ENCODE assay signal across 26 cellular contexts in genomic region chr3:40940651-40941050, GRCh38.
"Had no signal": no experiment of that assay in that cellular context is flagged by ENCODE, and none has a peak within 500 bp of the region (broad histone marks: within the 10 kb centered on the region; RNA-seq: fewer than 3 reads in every experiment).

No MANE protein-coding gene starts in this region.

- H3K36me3 Mint-ChIP-seq: naive thymus-derived CD8-positive, alpha-beta T cell; stimulated activated naive B cell treated with anti-CD40 and anti-IgM and Interleukin-4, amounts not matched to agents 10 μg/mL and 1 μg/mL and 100 μg/mL, for 72 hours had no signal

- H3K27me3 ChIP-seq: heart left ventricle, pancreas, suprapubic skin, tibial nerve, upper lobe of left lung had no signal

- H3K27ac Mint-ChIP-seq: naive thymus-derived CD8-positive, alpha-beta T cell; nephron; stimulated activated naive B cell treated with anti-CD40 and anti-IgM and Interleukin-4, amounts not matched to agents 10 μg/mL and 1 μg/mL and 100 μg/mL, for 72 hours; stimulated activated naive CD8-positive, alpha-beta T cell treated with anti-CD3 and anti-CD28 coated beads, Interleukin-15, Interleukin-2, amounts not matched to agents 100 ng/mL and 50 ng/mL, for 24 hours had no signal

- H3K27ac ChIP-seq: left ventricle myocardium inferior, tibial nerve had no signal

- H3K4me1 Mint-ChIP-seq: naive thymus-derived CD8-positive, alpha-beta T cell; neural crest cell; stimulated activated naive B cell treated with anti-CD40 and anti-IgM and Interleukin-4, amounts not matched to agents 10 μg/mL and 1 μg/mL and 100 μg/mL, for 72 hours had no signal

- H3K4me3 ChIP-seq: heart left ventricle, left ventricle myocardium inferior, pancreas, prostate gland, skin epidermis, suprapubic skin, thoracic aorta, tibial nerve, upper lobe of left lung had no signal

- H3K9me3 ChIP-seq: pancreas, prostate gland, suprapubic skin, thoracic aorta, tibial nerve, upper lobe of left lung had no signal

- H3K36me3 ChIP-seq: heart left ventricle, left ventricle myocardium inferior, pancreas, prostate gland, suprapubic skin, thoracic aorta, tibial nerve, upper lobe of left lung had no signal

- DNase-seq: heart left ventricle; islet precursor cell; left ventricle myocardium inferior; mammary epithelial cell; mesenchymal stem cell; naive thymus-derived CD8-positive, alpha-beta T cell; nucleus accumbens; pancreas; posterior cingulate gyrus; retina; right cardiac atrium; stimulated activated CD4-positive, alpha-beta T cell treated with anti-CD3 and anti-CD28 coated beads, Interleukin-12 subunit alpha, Interleukin-12 subunit beta, amount 100 ng/mL, for 4 hours; stimulated activated CD4-positive, alpha-beta T cell treated with anti-CD3 and anti-CD28 coated beads, Interleukin-15, amount 100 ng/mL, for 24 hours; stimulated activated CD4-positive, alpha-beta T cell treated with anti-CD3 and anti-CD28 coated beads, Interleukin-2, amount 100 ng/mL, for 24 hours; stimulated activated CD4-positive, alpha-beta T cell treated with anti-CD3 and anti-CD28 coated beads, Interleukin-4, amount 100 ng/mL, for 1 hour; stimulated activated naive B cell treated with anti-CD40 and anti-IgM and Interleukin-4, amounts not matched to agents 10 μg/mL and 1 μg/mL and 100 μg/mL, for 72 hours; upper lobe of left lung had no signal

- H3K9me3 Mint-ChIP-seq: nephron; stimulated activated naive B cell treated with anti-CD40 and anti-IgM and Interleukin-4, amounts not matched to agents 10 μg/mL and 1 μg/mL and 100 μg/mL, for 72 hours; stimulated activated naive CD8-positive, alpha-beta T cell treated with anti-CD3 and anti-CD28 coated beads, Interleukin-15, Interleukin-2, amounts not matched to agents 100 ng/mL and 50 ng/mL, for 24 hours had no signal

- H3K4me1 ChIP-seq: prostate gland had no signal

- H3K27me3 Mint-ChIP-seq: naive thymus-derived CD8-positive, alpha-beta T cell; stimulated activated naive B cell treated with anti-CD40 and anti-IgM and Interleukin-4, amounts not matched to agents 10 μg/mL and 1 μg/mL and 100 μg/mL, for 72 hours; stimulated activated naive CD8-positive, alpha-beta T cell treated with anti-CD3 and anti-CD28 coated beads, Interleukin-15, Interleukin-2, amounts not matched to agents 100 ng/mL and 50 ng/mL, for 24 hours had no signal

- H3K4me3 Mint-ChIP-seq: naive thymus-derived CD8-positive, alpha-beta T cell; nephron; neural crest cell; stimulated activated naive B cell treated with anti-CD40 and anti-IgM and Interleukin-4, amounts not matched to agents 10 μg/mL and 1 μg/mL and 100 μg/mL, for 72 hours; stimulated activated naive CD8-positive, alpha-beta T cell treated with anti-CD3 and anti-CD28 coated beads, Interleukin-15, Interleukin-2, amounts not matched to agents 100 ng/mL and 50 ng/mL, for 24 hours had no signal

- ATAC-seq: naive thymus-derived CD8-positive, alpha-beta T cell; right cardiac atrium; sciatic nerve; stimulated activated naive B cell treated with anti-CD40 and anti-IgM and Interleukin-4, amounts not matched to agents 10 μg/mL and 1 μg/mL and 100 μg/mL, for 72 hours had no signal
